Comparison of ENCODE assay signal across 1 cellular context in genomic region chr18:74480149-74480651, GRCh38.
A peak's percentile ranks its signal among the peaks of the same experiment; 100 is the strongest.
TF ChIP-seq lines count a peak whose summit lies in the region.

No MANE protein-coding gene starts in this region.

TF ChIP-seq in K562, 482 proteins besides CTCF, POLR2A, EP300 and RAD21 (continued from another document and continues in another):
- TF ChIP-seq, protein P1, sequence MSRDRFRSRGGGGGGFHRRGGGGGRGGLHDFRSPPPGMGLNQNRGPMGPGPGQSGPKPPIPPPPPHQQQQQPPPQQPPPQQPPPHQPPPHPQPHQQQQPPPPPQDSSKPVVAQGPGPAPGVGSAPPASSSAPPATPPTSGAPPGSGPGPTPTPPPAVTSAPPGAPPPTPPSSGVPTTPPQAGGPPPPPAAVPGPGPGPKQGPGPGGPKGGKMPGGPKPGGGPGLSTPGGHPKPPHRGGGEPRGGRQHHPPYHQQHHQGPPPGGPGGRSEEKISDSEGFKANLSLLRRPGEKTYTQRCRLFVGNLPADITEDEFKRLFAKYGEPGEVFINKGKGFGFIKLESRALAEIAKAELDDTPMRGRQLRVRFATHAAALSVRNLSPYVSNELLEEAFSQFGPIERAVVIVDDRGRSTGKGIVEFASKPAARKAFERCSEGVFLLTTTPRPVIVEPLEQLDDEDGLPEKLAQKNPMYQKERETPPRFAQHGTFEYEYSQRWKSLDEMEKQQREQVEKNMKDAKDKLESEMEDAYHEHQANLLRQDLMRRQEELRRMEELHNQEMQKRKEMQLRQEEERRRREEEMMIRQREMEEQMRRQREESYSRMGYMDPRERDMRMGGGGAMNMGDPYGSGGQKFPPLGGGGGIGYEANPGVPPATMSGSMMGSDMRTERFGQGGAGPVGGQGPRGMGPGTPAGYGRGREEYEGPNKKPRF (IDR thresholded peaks at IDR 0.05; ENCODE audit: low read depth, low read length): no peak
- no peak for TF ChIP-seq PCBP2 (IDR thresholded peaks at IDR 0.05; ENCODE audit: low read depth, low read length, poor library complexity, severe bottlenecking)
- TF ChIP-seq ILF3 (IDR thresholded peaks at IDR 0.05; ENCODE audit: borderline replicate concordance): no peak
- TF ChIP-seq FOXP1 (CRISPR knock-in tag; IDR thresholded peaks at IDR 0.05): no peak
- TF ChIP-seq ZNF584 (CRISPR knock-in tag; IDR thresholded peaks at IDR 0.05; ENCODE audit: low read depth): no peak
- TF ChIP-seq ZNF384 (IDR thresholded peaks at IDR 0.05; ENCODE audit: low read depth, low read length): no peak
- TF ChIP-seq, protein P2, sequence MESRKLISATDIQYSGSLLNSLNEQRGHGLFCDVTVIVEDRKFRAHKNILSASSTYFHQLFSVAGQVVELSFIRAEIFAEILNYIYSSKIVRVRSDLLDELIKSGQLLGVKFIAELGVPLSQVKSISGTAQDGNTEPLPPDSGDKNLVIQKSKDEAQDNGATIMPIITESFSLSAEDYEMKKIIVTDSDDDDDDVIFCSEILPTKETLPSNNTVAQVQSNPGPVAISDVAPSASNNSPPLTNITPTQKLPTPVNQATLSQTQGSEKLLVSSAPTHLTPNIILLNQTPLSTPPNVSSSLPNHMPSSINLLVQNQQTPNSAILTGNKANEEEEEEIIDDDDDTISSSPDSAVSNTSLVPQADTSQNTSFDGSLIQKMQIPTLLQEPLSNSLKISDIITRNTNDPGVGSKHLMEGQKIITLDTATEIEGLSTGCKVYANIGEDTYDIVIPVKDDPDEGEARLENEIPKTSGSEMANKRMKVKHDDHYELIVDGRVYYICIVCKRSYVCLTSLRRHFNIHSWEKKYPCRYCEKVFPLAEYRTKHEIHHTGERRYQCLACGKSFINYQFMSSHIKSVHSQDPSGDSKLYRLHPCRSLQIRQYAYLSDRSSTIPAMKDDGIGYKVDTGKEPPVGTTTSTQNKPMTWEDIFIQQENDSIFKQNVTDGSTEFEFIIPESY (CRISPR knock-in tag; IDR thresholded peaks at IDR 0.05): no peak
- no peak for TF ChIP-seq BRF2 (IDR thresholded peaks at IDR 0.05; ENCODE audit: borderline replicate concordance, insufficient read depth, insufficient read length)
- no peak for TF ChIP-seq TRIM28 (IDR thresholded peaks at IDR 0.05)
- TF ChIP-seq HMGXB4 (CRISPR knock-in tag; IDR thresholded peaks at IDR 0.05): no peak
- no peak for TF ChIP-seq ZKSCAN8 (CRISPR knock-in tag; IDR thresholded peaks at IDR 0.05)
- TF ChIP-seq TEAD1 (CRISPR knock-in tag; IDR thresholded peaks at IDR 0.05): 0 out of 4 replicates have a peak, but pooled peaks of 1 of the 2 experiments have one; percentile 61
- no peak for TF ChIP-seq POLR2AphosphoS2 (IDR thresholded peaks at IDR 0.05; ENCODE audit: low read length)
- no peak for TF ChIP-seq ZNF253 (CRISPR knock-in tag; conservative IDR thresholded peaks at IDR 0.05)
- TF ChIP-seq SREBF1 (IDR thresholded peaks at IDR 0.05; ENCODE audit: borderline replicate concordance, low read depth, low read length): no peak
- peak; percentile 78 for TF ChIP-seq HDAC2 (IDR thresholded peaks at IDR 0.05)
- TF ChIP-seq ZNF77 (CRISPR knock-in tag; IDR thresholded peaks at IDR 0.05): no peak
- TF ChIP-seq BHLHE40 (IDR thresholded peaks at IDR 0.05; ENCODE audit: low read length): no peak
- TF ChIP-seq BCOR (IDR thresholded peaks at IDR 0.05): no peak; the same call in 1 of the 2 replicates
- no peak for TF ChIP-seq SRSF9 (IDR thresholded peaks at IDR 0.05; ENCODE audit: borderline replicate concordance, low read depth, low read length)
- TF ChIP-seq L3MBTL2 (IDR thresholded peaks at IDR 0.05): peak; percentile 61; the same call in 1 of the 2 replicates
- no peak for TF ChIP-seq ZNF79 (CRISPR knock-in tag; IDR thresholded peaks at IDR 0.05; ENCODE audit: low read depth)
- TF ChIP-seq MXI1 (IDR thresholded peaks at IDR 0.05; ENCODE audit: low read depth, low read length): no peak
- TF ChIP-seq ARNT (IDR thresholded peaks at IDR 0.05): peak in 1 of 2 experiments; percentile 62; a peak in 1 of 4 replicates
- peak; percentile 82 for TF ChIP-seq FOSL1 (tag; conservative IDR thresholded peaks at IDR 0.05)
- TF ChIP-seq NCOR1 (IDR thresholded peaks at IDR 0.05): peak; percentile 72
- no peak for TF ChIP-seq KLF10 (CRISPR knock-in tag; IDR thresholded peaks at IDR 0.05)
- no peak for TF ChIP-seq ETV5 (CRISPR knock-in tag; IDR thresholded peaks at IDR 0.05; ENCODE audit: low read depth)
- no peak for TF ChIP-seq POLR2B (IDR thresholded peaks at IDR 0.05; ENCODE audit: low read depth, partially characterized antibody)
- TF ChIP-seq MAZ (CRISPR knock-in tag; conservative IDR thresholded peaks at IDR 0.05 in 1 of 2, IDR thresholded peaks at IDR 0.05 in 1 of 2): no peak
- TF ChIP-seq NELFE (IDR thresholded peaks at IDR 0.05; ENCODE audit: insufficient read depth, insufficient read length): no peak
- no peak for TF ChIP-seq ZNF277 (CRISPR knock-in tag; IDR thresholded peaks at IDR 0.05; ENCODE audit: borderline replicate concordance)
- TF ChIP-seq, protein P3, sequence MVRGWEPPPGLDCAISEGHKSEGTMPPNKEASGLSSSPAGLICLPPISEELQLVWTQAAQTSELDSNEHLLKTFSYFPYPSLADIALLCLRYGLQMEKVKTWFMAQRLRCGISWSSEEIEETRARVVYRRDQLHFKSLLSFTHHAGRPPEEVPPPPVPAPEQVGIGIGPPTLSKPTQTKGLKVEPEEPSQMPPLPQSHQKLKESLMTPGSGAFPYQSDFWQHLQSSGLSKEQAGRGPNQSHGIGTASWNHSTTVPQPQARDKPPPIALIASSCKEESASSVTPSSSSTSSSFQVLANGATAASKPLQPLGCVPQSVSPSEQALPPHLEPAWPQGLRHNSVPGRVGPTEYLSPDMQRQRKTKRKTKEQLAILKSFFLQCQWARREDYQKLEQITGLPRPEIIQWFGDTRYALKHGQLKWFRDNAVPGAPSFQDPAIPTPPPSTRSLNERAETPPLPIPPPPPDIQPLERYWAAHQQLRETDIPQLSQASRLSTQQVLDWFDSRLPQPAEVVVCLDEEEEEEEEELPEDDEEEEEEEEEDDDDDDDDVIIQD (CRISPR knock-in tag; IDR thresholded peaks at IDR 0.05): no peak
- TF ChIP-seq HDAC8 (tag; IDR thresholded peaks at IDR 0.05): no peak
- TF ChIP-seq, protein P4, sequence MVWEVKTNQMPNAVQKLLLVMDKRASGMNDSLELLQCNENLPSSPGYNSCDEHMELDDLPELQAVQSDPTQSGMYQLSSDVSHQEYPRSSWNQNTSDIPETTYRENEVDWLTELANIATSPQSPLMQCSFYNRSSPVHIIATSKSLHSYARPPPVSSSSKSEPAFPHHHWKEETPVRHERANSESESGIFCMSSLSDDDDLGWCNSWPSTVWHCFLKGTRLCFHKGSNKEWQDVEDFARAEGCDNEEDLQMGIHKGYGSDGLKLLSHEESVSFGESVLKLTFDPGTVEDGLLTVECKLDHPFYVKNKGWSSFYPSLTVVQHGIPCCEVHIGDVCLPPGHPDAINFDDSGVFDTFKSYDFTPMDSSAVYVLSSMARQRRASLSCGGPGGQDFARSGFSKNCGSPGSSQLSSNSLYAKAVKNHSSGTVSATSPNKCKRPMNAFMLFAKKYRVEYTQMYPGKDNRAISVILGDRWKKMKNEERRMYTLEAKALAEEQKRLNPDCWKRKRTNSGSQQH (CRISPR knock-in tag; IDR thresholded peaks at IDR 0.05): no peak
- no peak for TF ChIP-seq RBM34 (IDR thresholded peaks at IDR 0.05; ENCODE audit: borderline replicate concordance, insufficient read depth, low read length)
- TF ChIP-seq E2F4 (CRISPR knock-in tag; IDR thresholded peaks at IDR 0.05; ENCODE audit: low read depth): no peak
- TF ChIP-seq STAT5B (CRISPR knock-in tag; IDR thresholded peaks at IDR 0.05): no peak
- TF ChIP-seq ZNF24 (IDR thresholded peaks at IDR 0.05): no peak
- no peak for TF ChIP-seq NR2F6 (CRISPR knock-in tag; IDR thresholded peaks at IDR 0.05)
- no peak for TF ChIP-seq ZNF217 (CRISPR knock-in tag; IDR thresholded peaks at IDR 0.05)
- TF ChIP-seq ZNF197 (CRISPR knock-in tag; IDR thresholded peaks at IDR 0.05; ENCODE audit: low read depth): no peak
- no peak for TF ChIP-seq CBFB (CRISPR knock-in tag; IDR thresholded peaks at IDR 0.05)
- no peak for TF ChIP-seq CREB1 (IDR thresholded peaks at IDR 0.05)
- TF ChIP-seq CREB1 (CRISPR knock-in tag; IDR thresholded peaks at IDR 0.05): no peak
- no peak for TF ChIP-seq LARP7 (IDR thresholded peaks at IDR 0.05)
- peak; percentile 43; the same call in 1 of the 2 replicates for TF ChIP-seq SMARCC2 (IDR thresholded peaks at IDR 0.05; ENCODE audit: low read depth)
- TF ChIP-seq CBX3 (IDR thresholded peaks at IDR 0.05; ENCODE audit: borderline replicate concordance in 1 of 2, low read length in 2 of 2): no peak; a peak in 1 of 3 replicates
- TF ChIP-seq MBD2 (IDR thresholded peaks at IDR 0.05; ENCODE audit: borderline replicate concordance, low read depth): no peak
- peak; percentile 62 for TF ChIP-seq CTBP1 (IDR thresholded peaks at IDR 0.05; ENCODE audit: borderline replicate concordance)
- TF ChIP-seq DPF2 (IDR thresholded peaks at IDR 0.05): peak; percentile 87
- peak; percentile 37; the same call in 1 of the 2 replicates for TF ChIP-seq ESRRA (IDR thresholded peaks at IDR 0.05; ENCODE audit: borderline replicate concordance, low read depth)
- no peak for TF ChIP-seq PATZ1 (CRISPR knock-in tag; IDR thresholded peaks at IDR 0.05; ENCODE audit: borderline replicate concordance)
- TF ChIP-seq, protein P5, sequence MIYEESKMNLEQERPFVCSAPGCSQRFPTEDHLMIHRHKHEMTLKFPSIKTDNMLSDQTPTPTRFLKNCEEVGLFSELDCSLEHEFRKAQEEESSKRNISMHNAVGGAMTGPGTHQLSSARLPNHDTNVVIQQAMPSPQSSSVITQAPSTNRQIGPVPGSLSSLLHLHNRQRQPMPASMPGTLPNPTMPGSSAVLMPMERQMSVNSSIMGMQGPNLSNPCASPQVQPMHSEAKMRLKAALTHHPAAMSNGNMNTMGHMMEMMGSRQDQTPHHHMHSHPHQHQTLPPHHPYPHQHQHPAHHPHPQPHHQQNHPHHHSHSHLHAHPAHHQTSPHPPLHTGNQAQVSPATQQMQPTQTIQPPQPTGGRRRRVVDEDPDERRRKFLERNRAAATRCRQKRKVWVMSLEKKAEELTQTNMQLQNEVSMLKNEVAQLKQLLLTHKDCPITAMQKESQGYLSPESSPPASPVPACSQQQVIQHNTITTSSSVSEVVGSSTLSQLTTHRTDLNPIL (CRISPR knock-in tag; IDR thresholded peaks at IDR 0.05): no peak
